ENCODE assay signal across 8 cellular contexts in genomic region chr16:81623365-81624102, GRCh38.
DNase-seq lines count a peak whose midpoint lies in the region; ATAC-seq and TF ChIP-seq lines count a peak whose summit lies in the region.

No MANE protein-coding gene starts in this region.

- DNase-seq in D341Med (ENCODE audit: low spot score) (peak; percentile 55), HT-29 (ENCODE audit: low spot score) (peak; percentile 69), RWPE2 (ENCODE audit: low spot score) (no peak), iPS DF 4.7 (ENCODE audit: extremely low read depth, low spot score) (peak; percentile 16)
- DNase-seq in activated naive CD4-positive, alpha-beta T cell treated with anti-CD3 and anti-CD28 coated beads, Interleukin-2, amount 50 U/mL, for 72 hours (ENCODE audit: low spot score in 2 of 2) = peak in 1 of 2 donors; percentile 61
- peak; percentile 47 for DNase-seq in stimulated activated CD4-positive, alpha-beta T cell treated with anti-CD3 and anti-CD28 coated beads, Interleukin-4, amount 100 ng/mL, for 1 hour

- ATAC-seq in RWPE2 (ENCODE audit: low read depth) (no peak), HG03095 (IDR thresholded peaks at IDR 0.05; ENCODE audit: unreplicated experiment) (no peak), HG02970 (IDR thresholded peaks at IDR 0.05; ENCODE audit: low FRiP score, unreplicated experiment) (no peak)
- no peak for ATAC-seq in activated naive CD4-positive, alpha-beta T cell treated with anti-CD3 and anti-CD28 coated beads, Interleukin-2, amount 50 U/mL, for 72 hours

- H3K9me3 Mint-ChIP-seq in activated naive CD4-positive, alpha-beta T cell treated with anti-CD3 and anti-CD28 coated beads, Interleukin-2, amount 50 U/mL, for 72 hours = no peaks in the 10 kb centered on the region

- no peaks in the 10 kb centered on the region for H3K27me3 ChIP-seq in RWPE2 (ENCODE audit: insufficient read depth, poor library complexity, severe bottlenecking)

- peak overlapping the region; percentile 25 to 41 for H3K27ac Mint-ChIP-seq in activated naive CD4-positive, alpha-beta T cell treated with anti-CD3 and anti-CD28 coated beads, Interleukin-2, amount 50 U/mL, for 72 hours

- peaks cover 57% of the 10 kb centered on the region for H3K36me3 ChIP-seq in RWPE2 (ENCODE audit: low read depth)

- H3K4me3 ChIP-seq in RWPE2 (ENCODE audit: severe bottlenecking) = no peak overlapping the region

- peaks cover 36% of the 10 kb centered on the region for H3K4me1 ChIP-seq in RWPE2 (ENCODE audit: insufficient read depth, poor library complexity, severe bottlenecking)

- peak; percentile 69 for TF ChIP-seq CTCF in RWPE2 (IDR thresholded peaks at IDR 0.05; ENCODE audit: poor library complexity, severe bottlenecking)

- no peaks in the 10 kb centered on the region for H3K9me3 ChIP-seq in RWPE2 (ENCODE audit: severe bottlenecking)

- peak overlapping the region; percentile 52 for H3K27ac ChIP-seq in RWPE2 (ENCODE audit: poor library complexity, severe bottlenecking)

- H3K36me3 Mint-ChIP-seq in activated naive CD4-positive, alpha-beta T cell treated with anti-CD3 and anti-CD28 coated beads, Interleukin-2, amount 50 U/mL, for 72 hours = no peaks in the 10 kb centered on the region
